Comparison of ENCODE assay signal across 8 cellular contexts in genomic region chr5:177111720-177112394, GRCh38. TPM values are rescaled to one million over a fixed set of nuclear protein-coding genes. Genes with fewer than 3 reads are reported as not detected.
A peak's percentile ranks its signal among the peaks of the same experiment; 100 is the strongest.
DNase-seq lines count a peak whose midpoint lies in the region; ATAC-seq and TF ChIP-seq lines count a peak whose summit lies in the region.

No MANE protein-coding gene starts in this region.

- no peaks in the 10 kb centered on the region for H3K9me3 Mint-ChIP-seq in activated CD4-positive, alpha-beta memory T cell treated with anti-CD3 and anti-CD28 coated beads, Interleukin-2, amount 10 ng/mL, durations not matched to agents 7 days and 5 days
- no peaks in the 10 kb centered on the region for H3K9me3 Mint-ChIP-seq in effector memory CD8-positive, alpha-beta T cell
- no peaks in the 10 kb centered on the region for H3K9me3 Mint-ChIP-seq in naive B cell
- H3K9me3 Mint-ChIP-seq in stimulated activated naive CD8-positive, alpha-beta T cell treated with anti-CD3 and anti-CD28 coated beads, Interleukin-15, amount 100 ng/mL, for 72 hours = no peaks in the 10 kb centered on the region

- H3K4me1 Mint-ChIP-seq in activated CD4-positive, alpha-beta memory T cell treated with anti-CD3 and anti-CD28 coated beads, Interleukin-2, amount 10 ng/mL, durations not matched to agents 7 days and 5 days = peaks cover 19% of the 10 kb centered on the region
- peaks cover 15 to 20% of the 10 kb centered on the region in 2 donors for H3K4me1 Mint-ChIP-seq in effector memory CD8-positive, alpha-beta T cell (ENCODE audit: low read depth in 2 of 2)
- peaks cover 11 to 24% (median 15%) of the 10 kb centered on the region in 3 donors for H3K4me1 Mint-ChIP-seq in naive B cell
- peaks cover 25% of the 10 kb centered on the region for H3K4me1 Mint-ChIP-seq in stimulated activated naive CD8-positive, alpha-beta T cell treated with anti-CD3 and anti-CD28 coated beads, Interleukin-15, amount 100 ng/mL, for 72 hours

- no peaks in the 10 kb centered on the region for H3K27me3 Mint-ChIP-seq in activated CD4-positive, alpha-beta memory T cell treated with anti-CD3 and anti-CD28 coated beads, Interleukin-2, amount 10 ng/mL, durations not matched to agents 7 days and 5 days
- H3K27me3 Mint-ChIP-seq in effector memory CD8-positive, alpha-beta T cell = no peaks in the 10 kb centered on the region
- peaks cover 0 to 13% (median 0%) of the 10 kb centered on the region in 3 donors for H3K27me3 Mint-ChIP-seq in naive B cell
- H3K27me3 Mint-ChIP-seq in stimulated activated naive CD8-positive, alpha-beta T cell treated with anti-CD3 and anti-CD28 coated beads, Interleukin-15, amount 100 ng/mL, for 72 hours = no peaks in the 10 kb centered on the region

- no peak overlapping the region for H3K4me3 Mint-ChIP-seq in activated CD4-positive, alpha-beta memory T cell treated with anti-CD3 and anti-CD28 coated beads, Interleukin-2, amount 10 ng/mL, durations not matched to agents 7 days and 5 days
- H3K4me3 Mint-ChIP-seq in effector memory CD8-positive, alpha-beta T cell = peak overlapping the region in 1 of 2 donors; percentile 36
- no peak overlapping the region for H3K4me3 Mint-ChIP-seq in naive B cell
- peak overlapping the region in 1 of 2 donors; percentile 24 for H3K4me3 Mint-ChIP-seq in stimulated activated naive CD8-positive, alpha-beta T cell treated with anti-CD3 and anti-CD28 coated beads, Interleukin-15, amount 100 ng/mL, for 72 hours

- H3K4me3 ChIP-seq in AG04450 (ENCODE audit: low read depth, low read length) = no peak overlapping the region

- POLR2A ChIA-PET in AG04450 (lab: Yijun Ruan, JAX) = interaction anchor here (0.5 kb wide), 1 partner anchor 41 kb away, joined by 3 read pairs; no protein-coding TSS in a partner anchor
- POLR2A ChIA-PET in activated CD4-positive, alpha-beta memory T cell treated with anti-CD3 and anti-CD28 coated beads, Interleukin-2, amount 10 ng/mL, durations not matched to agents 7 days and 5 days (lab: Charles Lee) = no interaction called here

- no peak overlapping the region for H3K27ac ChIP-seq in AG04450 (ENCODE audit: low read depth, low read length)

- no peaks in the 10 kb centered on the region for H3K36me3 Mint-ChIP-seq in activated CD4-positive, alpha-beta memory T cell treated with anti-CD3 and anti-CD28 coated beads, Interleukin-2, amount 10 ng/mL, durations not matched to agents 7 days and 5 days (ENCODE audit: low read depth)
- H3K36me3 Mint-ChIP-seq in effector memory CD8-positive, alpha-beta T cell (ENCODE audit: insufficient read depth) = peaks cover 12% of the 10 kb centered on the region
- no peaks in the 10 kb centered on the region for H3K36me3 Mint-ChIP-seq in naive B cell

- ATAC-seq in GM18868 (IDR thresholded peaks at IDR 0.05; ENCODE audit: unreplicated experiment) = peak; percentile 45
- ATAC-seq in effector memory CD8-positive, alpha-beta T cell (replicated peaks) = peak; percentile 44
- peak; percentile 54 to 58 for ATAC-seq in naive B cell (ENCODE audit: low read depth in 2 of 2)
- ATAC-seq in stimulated activated naive CD8-positive, alpha-beta T cell treated with anti-CD3 and anti-CD28 coated beads, Interleukin-15, amount 100 ng/mL, for 72 hours = peak; percentile 56

- DNase-seq in AG04450 (ENCODE audit: low read depth, low spot score) = no peak
- peak; percentile 36 for DNase-seq in NCI-H446 treated with DMSO at 0.1 percent for 48 hours (lab: John Stamatoyannopoulos, UW)
- DNase-seq in activated CD4-positive, alpha-beta memory T cell treated with anti-CD3 and anti-CD28 coated beads, Interleukin-2, amount 10 ng/mL, durations not matched to agents 7 days and 5 days = peak; percentile 68
- DNase-seq in effector memory CD8-positive, alpha-beta T cell = peak; percentile 42 to 62 (median 54)
- no peak for DNase-seq in naive B cell
- DNase-seq in stimulated activated naive CD8-positive, alpha-beta T cell treated with anti-CD3 and anti-CD28 coated beads, Interleukin-15, amount 100 ng/mL, for 72 hours = peak; percentile 68 to 72
- DNase-seq in NCI-H2029 (lab: John Stamatoyannopoulos, UW) = no peak

- CTCF ChIA-PET in AG04450 (lab: Charles Lee) = interaction anchor here (0.5 to 7.2 kb wide), 34 partner anchors 10 to 453 kb away, joined by 3 to 259 read pairs (median 4); partner anchors contain the start of genes FGFR4, PRELID1, RAB24 and ZNF346
- CTCF ChIA-PET in activated CD4-positive, alpha-beta memory T cell treated with anti-CD3 and anti-CD28 coated beads, Interleukin-2, amount 10 ng/mL, durations not matched to agents 7 days and 5 days (lab: Charles Lee) = interaction anchor here (0.6 to 6.4 kb wide), 28 partner anchors 14 to 454 kb away, joined by 3 to 65 read pairs (median 4); partner anchors contain the start of genes FGFR4 and NSD1

- H3K27me3 ChIP-seq in AG04450 (ENCODE audit: control insufficient read depth, insufficient read depth, low read length) = no peaks in the 10 kb centered on the region

- peak; percentile 95 for TF ChIP-seq CTCF in AG04450 (IDR thresholded peaks at IDR 0.05; ENCODE audit: low read depth, low read length)

- H3K27ac Mint-ChIP-seq in activated CD4-positive, alpha-beta memory T cell treated with anti-CD3 and anti-CD28 coated beads, Interleukin-2, amount 10 ng/mL, durations not matched to agents 7 days and 5 days = no peak overlapping the region
- peak overlapping the region in 1 of 2 donors; percentile 49 for H3K27ac Mint-ChIP-seq in effector memory CD8-positive, alpha-beta T cell
- peak overlapping the region in 1 of 6 donors; percentile 86 for H3K27ac Mint-ChIP-seq in naive B cell
- H3K27ac Mint-ChIP-seq in stimulated activated naive CD8-positive, alpha-beta T cell treated with anti-CD3 and anti-CD28 coated beads, Interleukin-15, amount 100 ng/mL, for 72 hours = no peak overlapping the region

- H3K9me3 ChIP-seq in AG04450 (ENCODE audit: control insufficient read depth, insufficient read depth, low read length) = peaks cover 3% of the 10 kb centered on the region; the same call in 1 of the 2 replicates

RNA-seq across cellular contexts. Expression of gene NSD1, which starts 21.7 kb away (rescaled TPM):
- polyA plus RNA-seq in AG04450 (2011; rRNA removed) (25.6 and 33.4 TPM in 2 replicates), naive B cell (ENCODE audit: low read depth in 6 of 6) (10 to 100 TPM; 32.4 to 87.7 (median 46.1) TPM)
- 54.4 and 64.6 TPM in 2 replicates for polyA minus RNA-seq in AG04450 (2011; rRNA and poly(A)+ RNA removed)
- total RNA-seq in activated CD4-positive, alpha-beta memory T cell treated with anti-CD3 and anti-CD28 coated beads, Interleukin-2, amount 10 ng/mL, durations not matched to agents 7 days and 5 days = 10 to 100 TPM; 79.9 to 90.5 TPM

RNA-seq across cellular contexts. Expression of gene FGFR4, which starts 25.1 kb away (rescaled TPM):
- 5.8 and 6.8 TPM in 2 replicates for polyA plus RNA-seq in AG04450 (2011; rRNA removed)
- polyA minus RNA-seq in AG04450 (2011; rRNA and poly(A)+ RNA removed) = 5.3 and 7.0 TPM in 2 replicates
- total RNA-seq in activated CD4-positive, alpha-beta memory T cell treated with anti-CD3 and anti-CD28 coated beads, Interleukin-2, amount 10 ng/mL, durations not matched to agents 7 days and 5 days = under 1 TPM; 0.33 to 0.53 TPM
- under 1 TPM in 2 of 6 donors, not detected in 4; 0.39 to 0.58 TPM for polyA plus RNA-seq in naive B cell (ENCODE audit: low read depth in 6 of 6)

Comparison
In these comparisons a context has a peak if more than half of its experiments do, and no peak if none do; other contexts are left out.
1. DNase-seq: peak in NCI-H446 treated with DMSO at 0.1 percent for 48 hours (single experiment), activated CD4-positive, alpha-beta memory T cell treated with anti-CD3 and anti-CD28 coated beads, Interleukin-2, amount 10 ng/mL, durations not matched to agents 7 days and 5 days (single experiment), effector memory CD8-positive, alpha-beta T cell (3 of 3) and stimulated activated naive CD8-positive, alpha-beta T cell treated with anti-CD3 and anti-CD28 coated beads, Interleukin-15, amount 100 ng/mL, for 72 hours (2 of 2); none in AG04450 (single experiment), naive B cell (single experiment) and NCI-H2029 (single experiment).
2. Peak in every context shown above with its lines, with median percentiles within 50 percentile points of each other: ATAC-seq.